ENCODE assay signal across 1 cellular context in genomic region chr5:79235578-79236363, GRCh38.
TF ChIP-seq lines count a peak whose summit lies in the region.

Gene JMY (plus strand): TSS chr5:79236131. CDS start chr5:79236651, 520 bp downstream.

TF ChIP-seq in GM23338, 12 proteins besides CTCF, POLR2A, EP300 and RAD21 (continued from another document):
- TF ChIP-seq CREB1 (CRISPR knock-in tag; IDR thresholded peaks at IDR 0.05; ENCODE audit: low read depth) = peak; percentile 90
- no peak for TF ChIP-seq ETS1 (IDR thresholded peaks at IDR 0.05)
- TF ChIP-seq POLR2AphosphoS5 (IDR thresholded peaks at IDR 0.05; ENCODE audit: low read depth) = peak; percentile 79
- TF ChIP-seq JUNB (IDR thresholded peaks at IDR 0.05; ENCODE audit: unreplicated experiment) = no peak
- no peak for TF ChIP-seq NANOG (IDR thresholded peaks at IDR 0.05; ENCODE audit: borderline replicate concordance)
